ENCODE assay signal across 25 cellular contexts in genomic region chr20:40006168-40006860, GRCh38.
"Had no signal": no experiment of that assay in that cellular context is flagged by ENCODE, and none has a peak within 500 bp of the region (broad histone marks: within the 10 kb centered on the region; RNA-seq: fewer than 3 reads in every experiment).

No MANE protein-coding gene starts in this region.

- H3K27me3 ChIP-seq: colonic mucosa, esophagus muscularis mucosa, heart right ventricle, right atrium auricular region, sigmoid colon, testis, tibial artery, upper lobe of right lung, uterus had no signal

- H3K9me3 ChIP-seq: colonic mucosa, esophagus muscularis mucosa, left ventricle myocardium inferior, lower lobe of right lung, prostate gland, right atrium auricular region, sigmoid colon, testis, tibial artery, upper lobe of right lung, uterus had no signal

- H3K4me1 Mint-ChIP-seq: natural killer cell; neural crest cell; stimulated activated memory B cell treated with anti-CD40 and anti-IgM and Interleukin-4, amounts not matched to agents 10 μg/mL and 1 μg/mL and 100 μg/mL, for 72 hours had no signal

- H3K36me3 Mint-ChIP-seq: natural killer cell; stimulated activated memory B cell treated with anti-CD40 and anti-IgM and Interleukin-4, amounts not matched to agents 10 μg/mL and 1 μg/mL and 100 μg/mL, for 72 hours had no signal

- DNase-seq: colonic mucosa; effector CD8-positive, alpha-beta T cell; foreskin melanocyte; glutamatergic neuron; heart right ventricle; hippocampal formation; left cardiac atrium; left ventricle myocardium inferior; lower lobe of right lung; natural killer cell; sigmoid colon; stimulated activated CD4-positive, alpha-beta T cell treated with anti-CD3 and anti-CD28 coated beads, Interleukin-2, amount 100 ng/mL, for 24 hours; stimulated activated CD4-positive, alpha-beta T cell treated with anti-CD3 and anti-CD28 coated beads, Interleukin-4, amount 100 ng/mL, for 4 hours; stimulated activated naive CD8-positive, alpha-beta T cell treated with anti-CD3 and anti-CD28 coated beads, Interleukin-15, Interleukin-2, amounts not matched to agents 100 U/mL and 50 U/mL, for 24 hours; substantia nigra; testis; tibial artery; upper lobe of right lung; uterus had no signal

- H3K4me1 ChIP-seq: colonic mucosa, esophagus muscularis mucosa, heart right ventricle, left ventricle myocardium inferior, lower lobe of right lung, prostate gland, right atrium auricular region, sigmoid colon, testis, tibial artery, upper lobe of right lung, uterus had no signal

- H3K27ac ChIP-seq: colonic mucosa, esophagus muscularis mucosa, heart right ventricle, left ventricle myocardium inferior, lower lobe of right lung, prostate gland, right atrium auricular region, sigmoid colon, testis, tibial artery, upper lobe of right lung, uterus had no signal

- H3K4me3 Mint-ChIP-seq: dendritic cell treated with granulocyte-macrophage colony-stimulating factor and Interleukin-4, amounts not matched to agents 40 ng/mL and 50 ng/mL, for 4 days; natural killer cell; neural crest cell; stimulated activated memory B cell treated with anti-CD40 and anti-IgM and Interleukin-4, amounts not matched to agents 10 μg/mL and 1 μg/mL and 100 μg/mL, for 72 hours had no signal

- H3K27ac Mint-ChIP-seq: dendritic cell treated with granulocyte-macrophage colony-stimulating factor and Interleukin-4, amounts not matched to agents 40 ng/mL and 50 ng/mL, for 4 days; natural killer cell; stimulated activated memory B cell treated with anti-CD40 and anti-IgM and Interleukin-4, amounts not matched to agents 10 μg/mL and 1 μg/mL and 100 μg/mL, for 72 hours had no signal

- H3K36me3 ChIP-seq: colonic mucosa, esophagus muscularis mucosa, heart right ventricle, left ventricle myocardium inferior, lower lobe of right lung, prostate gland, right atrium auricular region, sigmoid colon, tibial artery, upper lobe of right lung, uterus had no signal

- H3K4me3 ChIP-seq: colonic mucosa, esophagus muscularis mucosa, heart right ventricle, left ventricle myocardium inferior, lower lobe of right lung, prostate gland, right atrium auricular region, sigmoid colon, testis, tibial artery, upper lobe of right lung, uterus had no signal

- ATAC-seq: heart right ventricle; left cardiac atrium; lower lobe of right lung; natural killer cell; stimulated activated memory B cell treated with anti-CD40 and anti-IgM and Interleukin-4, amounts not matched to agents 10 μg/mL and 1 μg/mL and 100 μg/mL, for 72 hours; stimulated activated naive CD8-positive, alpha-beta T cell treated with anti-CD3 and anti-CD28 coated beads, Interleukin-15, Interleukin-2, amounts not matched to agents 100 U/mL and 50 U/mL, for 24 hours; upper lobe of right lung had no signal

- H3K9me3 Mint-ChIP-seq: dendritic cell treated with granulocyte-macrophage colony-stimulating factor and Interleukin-4, amounts not matched to agents 40 ng/mL and 50 ng/mL, for 4 days; neural crest cell; stimulated activated memory B cell treated with anti-CD40 and anti-IgM and Interleukin-4, amounts not matched to agents 10 μg/mL and 1 μg/mL and 100 μg/mL, for 72 hours had no signal
